Comparison of ENCODE assay signal across 8 cellular contexts in genomic region chr6:73580247-73581149, GRCh38. TPM values are rescaled to one million over a fixed set of nuclear protein-coding genes. Genes with fewer than 3 reads are reported as not detected.
DNase-seq lines count a peak whose midpoint lies in the region; ATAC-seq and TF ChIP-seq lines count a peak whose summit lies in the region.

No MANE protein-coding gene starts in this region.

- H3K27me3 ChIP-seq in A673 (replicated peaks; ENCODE audit: insufficient read depth, low read depth, low read length, poor library complexity) = no peaks in the 10 kb centered on the region
- H3K27me3 ChIP-seq in parathyroid adenoma (ENCODE audit: control insufficient read depth, insufficient read depth, low read length) = no peaks in the 10 kb centered on the region
- no peaks in the 10 kb centered on the region for H3K27me3 ChIP-seq in tibial artery

- H3K9me3 Mint-ChIP-seq in activated naive CD4-positive, alpha-beta T cell treated with anti-CD3 and anti-CD28 coated beads, Interleukin-2, amount 50 U/mL, for 24 hours = no peaks in the 10 kb centered on the region

- H3K4me3 Mint-ChIP-seq in activated naive CD4-positive, alpha-beta T cell treated with anti-CD3 and anti-CD28 coated beads, Interleukin-2, amount 50 U/mL, for 24 hours = peak overlapping the region; percentile 84

- H2AFZ ChIP-seq in parathyroid adenoma = peak overlapping the region; percentile 90

- TF ChIP-seq CTCF in A673 (conservative IDR thresholded peaks at IDR 0.05; ENCODE audit: low read depth, low read length) (peak; percentile 50), parathyroid adenoma (IDR thresholded peaks at IDR 0.05) (peak; percentile 56), tibial artery (IDR thresholded peaks at IDR 0.05) (peak; percentile 27 to 33)

- CTCF ChIA-PET in A673 (lab: Charles Lee) = interaction anchor here (0.5 to 0.7 kb wide), 3 partner anchors 66 to 81 kb away, joined by 3 to 7 read pairs (median 4); no protein-coding TSS in a partner anchor

- H3K27me3 Mint-ChIP-seq in activated naive CD4-positive, alpha-beta T cell treated with anti-CD3 and anti-CD28 coated beads, Interleukin-2, amount 50 U/mL, for 24 hours = no peaks in the 10 kb centered on the region

- in situ Hi-C loops in SK-MEL-5 (cut with HindIII; ENCODE audit: low pct_unique_long_range_greater_than_20kb, low sequenced_read_pairs) = no loop called here

- no peak overlapping the region for H3K9ac ChIP-seq in parathyroid adenoma

- BruUV-seq in A673 (replicated peaks; lab: Mats Ljungman, UMichigan) = TSS peak; percentile 93

- peaks cover 27% of the 10 kb centered on the region for H3K4me1 Mint-ChIP-seq in activated naive CD4-positive, alpha-beta T cell treated with anti-CD3 and anti-CD28 coated beads, Interleukin-2, amount 50 U/mL, for 24 hours

- H3K4me1 ChIP-seq in A673 (ENCODE audit: insufficient read depth, low read length, poor library complexity, severe bottlenecking) (peaks cover 23% of the 10 kb centered on the region), parathyroid adenoma (peaks cover 38% of the 10 kb centered on the region), tibial artery (peaks cover 0 to 32% (median 19%) of the 10 kb centered on the region in 4 donors)

- DNase-seq in A673 (ENCODE audit: low spot score) = peak; percentile 93
- DNase-seq in SK-MEL-5 (ENCODE audit: low read depth, low spot score) = peak; percentile 92
- DNase-seq in Right ventricle myocardium superior = peak; percentile 85
- DNase-seq in tibial artery = peak; percentile 83 to 92

- H3K36me3 Mint-ChIP-seq in activated naive CD4-positive, alpha-beta T cell treated with anti-CD3 and anti-CD28 coated beads, Interleukin-2, amount 50 U/mL, for 24 hours = peaks cover 8% of the 10 kb centered on the region

- H3K79me2 ChIP-seq in parathyroid adenoma = no peaks in the 10 kb centered on the region

- peak; percentile 85 for ATAC-seq in GM19023 (IDR thresholded peaks at IDR 0.05; ENCODE audit: unreplicated experiment)
- ATAC-seq in HG03196 (IDR thresholded peaks at IDR 0.05; ENCODE audit: unreplicated experiment) = peak; percentile 76
- peak; percentile 91 for ATAC-seq in Right ventricle myocardium superior (ENCODE audit: poor library complexity)

- H3K4me3 ChIP-seq in A673 (ENCODE audit: low read depth, low read length, poor library complexity, severe bottlenecking) (peak overlapping the region; percentile 12), parathyroid adenoma (ENCODE audit: low read depth, low read length) (peak overlapping the region; percentile 40), tibial artery (peak overlapping the region; percentile 40 to 49)

- H3K27ac ChIP-seq in A673 (ENCODE audit: low read depth, low read length, poor library complexity, severe bottlenecking) = peak overlapping the region; percentile 95
- H3K27ac ChIP-seq in parathyroid adenoma = peak overlapping the region; percentile 92
- H3K27ac ChIP-seq in tibial artery = peak overlapping the region; percentile 85 to 96

- POLR2A ChIA-PET in A673 (lab: Charles Lee; ENCODE audit: low non-redundant PET) = interaction anchor here (0.7 kb wide), 1 partner anchor 57 kb away, joined by 6 read pairs; no protein-coding TSS in a partner anchor

- H3K36me3 ChIP-seq in A673 (ENCODE audit: insufficient read depth, low read length, poor library complexity, severe bottlenecking) (no peaks in the 10 kb centered on the region), parathyroid adenoma (ENCODE audit: control insufficient read depth, insufficient read depth, low read length) (no peaks in the 10 kb centered on the region), tibial artery (no peaks in the 10 kb centered on the region)

- H3K4me2 ChIP-seq in parathyroid adenoma (ENCODE audit: low read length) = peak overlapping the region; percentile 66

- peaks cover 5% of the 10 kb centered on the region for H3K9me3 ChIP-seq in A673 (ENCODE audit: low read depth, low read length, poor library complexity, severe bottlenecking)
- H3K9me3 ChIP-seq in parathyroid adenoma (ENCODE audit: control insufficient read depth, low read length) = no peaks in the 10 kb centered on the region
- H3K9me3 ChIP-seq in tibial artery = no peaks in the 10 kb centered on the region

- intact Hi-C loops in A673 (cut with micrococcal nuclease; ENCODE audit: unreplicated experiment) (loop anchor here (2.0 kb wide), 1 partner anchor 60 kb away; the partner anchor contains the start of gene EEF1A1), Right ventricle myocardium superior (cut with DNase I) (loop anchor here (10.0 kb wide), 1 partner anchor 56 kb away; the partner anchor contains the start of gene EEF1A1), tibial artery (cut with DNase I; ENCODE audit: low total_unique reads) (loop anchor here (2.0 kb wide), 1 partner anchor 60 kb away; the partner anchor contains the start of gene EEF1A1)

- H3K27ac Mint-ChIP-seq in activated naive CD4-positive, alpha-beta T cell treated with anti-CD3 and anti-CD28 coated beads, Interleukin-2, amount 50 U/mL, for 24 hours = peak overlapping the region; percentile 100

RNA-seq across cellular contexts. Expression of gene EEF1A1, which starts 59.7 kb away (rescaled TPM):
- total RNA-seq in A673 (2021) = 9,320 and 9,713 TPM in 2 replicates
- total RNA-seq in SK-MEL-5 (2014; rRNA removed; shearing (Covaris generic)) = 12,462 and 13,460 TPM in 2 replicates
- polyA plus RNA-seq in SK-MEL-5 (2015; cell fraction: cytosol; rRNA removed) = 6,382 and 7,113 TPM in 2 replicates
- polyA plus RNA-seq in SK-MEL-5 (2015; cell fraction: nucleus; rRNA removed) = 2,226 and 2,666 TPM in 2 replicates
- total RNA-seq in Right ventricle myocardium superior = 1,362 TPM

Comparison
In these comparisons a context has a peak if more than half of its experiments do, and no peak if none do; other contexts are left out.
1. Peak in every context shown above with its lines: DNase-seq, ATAC-seq, H3K4me3 ChIP-seq and H3K27ac ChIP-seq.